In genomic region chr16:68972720-68973119, GRCh38 we compare ENCODE assay signal across 10 cellular contexts.
A peak's percentile ranks its signal among the peaks of the same experiment; 100 is the strongest.
DNase-seq lines count a peak whose midpoint lies in the region; ATAC-seq, FAIRE-seq and TF ChIP-seq lines count a peak whose summit lies in the region.
"Had no signal": no experiment of that assay in that cellular context is flagged by ENCODE, and none has a peak within 500 bp of the region (broad histone marks: within the 10 kb centered on the region; RNA-seq: fewer than 3 reads in every experiment).

No MANE protein-coding gene starts in this region.

- no peaks in the 10 kb centered on the region for H3K4me1 ChIP-seq in BE2C
- H3K4me1 ChIP-seq in astrocyte (ENCODE audit: insufficient read depth, low read length) = peaks cover 9% of the 10 kb centered on the region
- H3K4me1 ChIP-seq in upper lobe of left lung = no peaks in the 10 kb centered on the region

- intact Hi-C loops in left colon (cut with DNase I, micrococcal nuclease) = no loop called here
- intact Hi-C loops in activated T-helper 2 cell treated with anti-CD3 and anti-CD28 coated beads, Interferon-gamma antibody, Interleukin-2, Interleukin-4, amounts not matched to agents 10 μg/mL and 5 μg/mL and 100 μg/mL, durations not matched to agents 14 hours and 24 hours and 36 hours (cut with micrococcal nuclease) = no loop called here

- H3K36me3 ChIP-seq in BE2C (no peaks in the 10 kb centered on the region; the same call in 1 of the 2 replicates), astrocyte (ENCODE audit: insufficient read depth, low read length) (no peaks in the 10 kb centered on the region), upper lobe of left lung (peaks cover 0 to 28% (median 11%) of the 10 kb centered on the region in 4 donors)

- H2AFZ ChIP-seq in astrocyte (ENCODE audit: low read depth, low read length) = peak overlapping the region; percentile 6

- H3K27me3 Mint-ChIP-seq in astrocyte (ENCODE audit: low read depth, unreplicated experiment) = no peaks in the 10 kb centered on the region
- H3K27me3 Mint-ChIP-seq in activated T-helper 2 cell treated with anti-CD3 and anti-CD28 coated beads, Interferon-gamma antibody, Interleukin-2, Interleukin-4, amounts not matched to agents 10 μg/mL and 5 μg/mL and 100 μg/mL, durations not matched to agents 14 hours and 24 hours and 36 hours (ENCODE audit: low read depth) = no peaks in the 10 kb centered on the region

- no peaks in the 10 kb centered on the region for H3K9me3 ChIP-seq in BE2C
- H3K9me3 ChIP-seq in astrocyte (ENCODE audit: insufficient read depth, low read depth, low read length) = no peaks in the 10 kb centered on the region
- no peaks in the 10 kb centered on the region for H3K9me3 ChIP-seq in upper lobe of left lung

- H3K9ac ChIP-seq in astrocyte (ENCODE audit: low read length) = peak overlapping the region; percentile 36

- no peaks in the 10 kb centered on the region for H3K9me3 Mint-ChIP-seq in astrocyte (ENCODE audit: unreplicated experiment)
- H3K9me3 Mint-ChIP-seq in activated T-helper 2 cell treated with anti-CD3 and anti-CD28 coated beads, Interferon-gamma antibody, Interleukin-2, Interleukin-4, amounts not matched to agents 10 μg/mL and 5 μg/mL and 100 μg/mL, durations not matched to agents 14 hours and 24 hours and 36 hours = no peaks in the 10 kb centered on the region
- no peaks in the 10 kb centered on the region for H3K9me3 Mint-ChIP-seq in activated naive CD4-positive, alpha-beta T cell treated with anti-CD3 and anti-CD28 coated beads, Interleukin-2, amount 50 U/mL, for 72 hours
- H3K9me3 Mint-ChIP-seq: immature natural killer cell had no signal

- peak overlapping the region; percentile 11 for H3K4me2 ChIP-seq in astrocyte (ENCODE audit: low read length)

- no peak for TF ChIP-seq EP300 in upper lobe of left lung (IDR thresholded peaks at IDR 0.05)

- no peak overlapping the region for H3K4me3 ChIP-seq in BE2C (ENCODE audit: low read depth, low read length)
- no peak overlapping the region for H3K4me3 ChIP-seq in astrocyte (ENCODE audit: insufficient read depth, low read depth, low read length)
- no peak overlapping the region for H3K4me3 ChIP-seq in upper lobe of left lung

- DNase-seq in BE2C = peak; percentile 33
- peak; percentile 71 for DNase-seq in KBM-7
- DNase-seq in astrocyte (ENCODE audit: low read depth) = peak; percentile 70
- peak; percentile 31 to 32 for DNase-seq in left colon
- no peak for DNase-seq in activated T-helper 2 cell treated with anti-CD3 and anti-CD28 coated beads, Interferon-gamma antibody, Interleukin-2, Interleukin-4, amounts not matched to agents 10 μg/mL and 5 μg/mL and 100 μg/mL, durations not matched to agents 14 hours and 24 hours and 36 hours (ENCODE audit: low spot score)
- DNase-seq in upper lobe of left lung = no peak
- DNase-seq in activated naive CD4-positive, alpha-beta T cell treated with anti-CD3 and anti-CD28 coated beads, Interleukin-2, amount 50 U/mL, for 72 hours (ENCODE audit: low spot score in 2 of 2) = no peak
- DNase-seq: activated effector memory CD4-positive, alpha-beta T cell treated with anti-CD3 and anti-CD28 coated beads, Interleukin-2, amount 50 U/mL, for 16 hours; immature natural killer cell had no signal

- H4K20me1 ChIP-seq in astrocyte (ENCODE audit: insufficient read depth, low read length) = no peaks in the 10 kb centered on the region

- no peaks in the 10 kb centered on the region for H3K79me2 ChIP-seq in astrocyte (ENCODE audit: insufficient read depth, low read length)

- 45 to 47% methylated on average over 4 of the region's 4 CpGs for WGBS in upper lobe of left lung, 2 donors

- in situ Hi-C loops in KBM-7 (cut with MboI; ENCODE audit: low pct_unique_long_range_greater_than_20kb, low sequenced_read_pairs) = no loop called here

- ATAC-seq in left colon = peak; percentile 89
- no peak for ATAC-seq in GM19023 (IDR thresholded peaks at IDR 0.05; ENCODE audit: unreplicated experiment)
- ATAC-seq in upper lobe of left lung (ENCODE audit: low FRiP score in 2 of 2) = no peak
- no peak for ATAC-seq in activated naive CD4-positive, alpha-beta T cell treated with anti-CD3 and anti-CD28 coated beads, Interleukin-2, amount 50 U/mL, for 72 hours

- H3K27me3 ChIP-seq in BE2C (no peaks in the 10 kb centered on the region), astrocyte (ENCODE audit: insufficient read depth, low read length) (no peaks in the 10 kb centered on the region), upper lobe of left lung (no peaks in the 10 kb centered on the region)

- H3K27ac ChIP-seq in astrocyte (ENCODE audit: low read depth, low read length) (no peak overlapping the region), upper lobe of left lung (no peak overlapping the region)

- H3K36me3 Mint-ChIP-seq in astrocyte (ENCODE audit: low read depth, unreplicated experiment) = peaks cover 10% of the 10 kb centered on the region
- H3K36me3 Mint-ChIP-seq in activated T-helper 2 cell treated with anti-CD3 and anti-CD28 coated beads, Interferon-gamma antibody, Interleukin-2, Interleukin-4, amounts not matched to agents 10 μg/mL and 5 μg/mL and 100 μg/mL, durations not matched to agents 14 hours and 24 hours and 36 hours (ENCODE audit: low read depth) = peaks cover 12% of the 10 kb centered on the region
- H3K36me3 Mint-ChIP-seq in activated naive CD4-positive, alpha-beta T cell treated with anti-CD3 and anti-CD28 coated beads, Interleukin-2, amount 50 U/mL, for 72 hours = peaks cover 0 to 12% of the 10 kb centered on the region in 2 donors

- H3K4me3 Mint-ChIP-seq in astrocyte (ENCODE audit: unreplicated experiment) = no peak overlapping the region
- H3K4me3 Mint-ChIP-seq in activated T-helper 2 cell treated with anti-CD3 and anti-CD28 coated beads, Interferon-gamma antibody, Interleukin-2, Interleukin-4, amounts not matched to agents 10 μg/mL and 5 μg/mL and 100 μg/mL, durations not matched to agents 14 hours and 24 hours and 36 hours (ENCODE audit: low read depth) = no peak overlapping the region
- H3K4me3 Mint-ChIP-seq: immature natural killer cell had no signal

- no peak for FAIRE-seq in astrocyte (lab: Jason Lieb, UNC)

- TF ChIP-seq CTCF in BE2C (IDR thresholded peaks at IDR 0.05; ENCODE audit: low read depth, low read length) (peak; percentile 45), astrocyte (IDR thresholded peaks at IDR 0.05; ENCODE audit: insufficient read depth, low read depth, low read length) (peak; percentile 24), upper lobe of left lung (IDR thresholded peaks at IDR 0.05) (no peak)

- no peak for TF ChIP-seq POLR2A in upper lobe of left lung (IDR thresholded peaks at IDR 0.05)

- H3K27ac Mint-ChIP-seq in astrocyte (ENCODE audit: unreplicated experiment) = peak overlapping the region; percentile 28
- no peak overlapping the region for H3K27ac Mint-ChIP-seq in activated T-helper 2 cell treated with anti-CD3 and anti-CD28 coated beads, Interferon-gamma antibody, Interleukin-2, Interleukin-4, amounts not matched to agents 10 μg/mL and 5 μg/mL and 100 μg/mL, durations not matched to agents 14 hours and 24 hours and 36 hours
- H3K27ac Mint-ChIP-seq in activated naive CD4-positive, alpha-beta T cell treated with anti-CD3 and anti-CD28 coated beads, Interleukin-2, amount 50 U/mL, for 72 hours = no peak overlapping the region

- H3K4me1 Mint-ChIP-seq in astrocyte (ENCODE audit: low read depth, unreplicated experiment) = peaks cover 12% of the 10 kb centered on the region
- no peaks in the 10 kb centered on the region for H3K4me1 Mint-ChIP-seq in activated T-helper 2 cell treated with anti-CD3 and anti-CD28 coated beads, Interferon-gamma antibody, Interleukin-2, Interleukin-4, amounts not matched to agents 10 μg/mL and 5 μg/mL and 100 μg/mL, durations not matched to agents 14 hours and 24 hours and 36 hours (ENCODE audit: low read depth)

Comparison
In these comparisons a context has a peak if more than half of its experiments do, and no peak if none do; other contexts are left out.
1. DNase-seq: peak in BE2C (single experiment), KBM-7 (single experiment), astrocyte (single experiment) and left colon (2 of 2); none in activated T-helper 2 cell treated with anti-CD3 and anti-CD28 coated beads, Interferon-gamma antibody, Interleukin-2, Interleukin-4, amounts not matched to agents 10 μg/mL and 5 μg/mL and 100 μg/mL, durations not matched to agents 14 hours and 24 hours and 36 hours (single experiment), upper lobe of left lung (0 of 2) and activated naive CD4-positive, alpha-beta T cell treated with anti-CD3 and anti-CD28 coated beads, Interleukin-2, amount 50 U/mL, for 72 hours (0 of 2).
2. CTCF ChIP-seq: peak in BE2C (single experiment) and astrocyte (single experiment); none in upper lobe of left lung (0 of 6).